In genomic region chr1:205749826-205750682, GRCh38 we compare ENCODE assay signal across 1 cellular context.
TF ChIP-seq lines count a peak whose summit lies in the region.

Gene NUCKS1 (minus strand): TSS chr1:205750182. CDS start chr1:205749973, 209 bp downstream.

TF ChIP-seq in HEK293, 187 proteins besides CTCF, POLR2A, EP300 and RAD21 (continued from another document and continues in another):
- no peak for TF ChIP-seq ELK4 (IDR thresholded peaks at IDR 0.05; ENCODE audit: borderline replicate concordance, low read depth, low read length)
- TF ChIP-seq TSHZ1 (tag by site-specific recombination; IDR thresholded peaks at IDR 0.05; ENCODE audit: borderline replicate concordance): 0 out of 2 replicates have a peak, but pooled peaks have one; percentile 57
- peak; percentile 60 for TF ChIP-seq ZBTB26 (tag by site-specific recombination; optimal IDR thresholded peaks at IDR 0.05)
- peak; percentile 78; the same call in 1 of the 2 replicates for TF ChIP-seq ZNF660 (tag by site-specific recombination; IDR thresholded peaks at IDR 0.05)
- TF ChIP-seq ZNF623 (tag by site-specific recombination; IDR thresholded peaks at IDR 0.05): peak; percentile 36; the same call in 1 of the 2 replicates
- TF ChIP-seq ZNF785 (tag by site-specific recombination; IDR thresholded peaks at IDR 0.05): 0 out of 2 replicates have a peak, but pooled peaks have one; percentile 4
- TF ChIP-seq BCL11B (tag by site-specific recombination; IDR thresholded peaks at IDR 0.05; ENCODE audit: low read depth): 0 out of 2 replicates have a peak, but pooled peaks have one; percentile 38
- TF ChIP-seq ZNF280C (tag by site-specific recombination; IDR thresholded peaks at IDR 0.05): no peak
- no peak for TF ChIP-seq ZNF514 (tag by site-specific recombination; IDR thresholded peaks at IDR 0.05)
- TF ChIP-seq ZSCAN5A (tag by site-specific recombination; IDR thresholded peaks at IDR 0.05): 0 out of 2 replicates have a peak, but pooled peaks have one; percentile 36
- no peak for TF ChIP-seq ZNF555 (tag by site-specific recombination; conservative IDR thresholded peaks at IDR 0.05)
- peak; percentile 88 for TF ChIP-seq YY2 (tag by site-specific recombination; IDR thresholded peaks at IDR 0.05)
- peak; percentile 95 for TF ChIP-seq ZNF561 (tag by site-specific recombination; IDR thresholded peaks at IDR 0.05; ENCODE audit: borderline replicate concordance)
- TF ChIP-seq ZNF239 (tag by site-specific recombination; IDR thresholded peaks at IDR 0.05): no peak
- no peak for TF ChIP-seq ZNF175 (tag by site-specific recombination; IDR thresholded peaks at IDR 0.05)
- TF ChIP-seq ZNF473 (tag by site-specific recombination; IDR thresholded peaks at IDR 0.05): no peak
- TF ChIP-seq ZNF518A (tag by site-specific recombination; conservative IDR thresholded peaks at IDR 0.05; ENCODE audit: low read depth): peak; percentile 90
- TF ChIP-seq ZNF37A (tag by site-specific recombination; IDR thresholded peaks at IDR 0.05): no peak
- peak; percentile 80; the same call in 1 of the 2 replicates for TF ChIP-seq GLI4 (tag by site-specific recombination; IDR thresholded peaks at IDR 0.05)
- peak; percentile 90 for TF ChIP-seq PATZ1 (tag by site-specific recombination; IDR thresholded peaks at IDR 0.05)
- TF ChIP-seq ZNF529 (tag by site-specific recombination; IDR thresholded peaks at IDR 0.05; ENCODE audit: insufficient replicate concordance): no peak
- peak; percentile 41; the same call in 1 of the 2 replicates for TF ChIP-seq BCL11A (tag by site-specific recombination; IDR thresholded peaks at IDR 0.05; ENCODE audit: low read depth)
- 0 out of 2 replicates have a peak, but pooled peaks have one; percentile 62 for TF ChIP-seq ZSCAN4 (tag by site-specific recombination; IDR thresholded peaks at IDR 0.05)
- peak; percentile 91 for TF ChIP-seq ZNF223 (tag by site-specific recombination; IDR thresholded peaks at IDR 0.05)
- no peak for TF ChIP-seq TCF7L2 (IDR thresholded peaks at IDR 0.05; ENCODE audit: borderline replicate concordance, low read depth, low read length)
- TF ChIP-seq ZNF837 (tag by site-specific recombination; IDR thresholded peaks at IDR 0.05): no peak
- no peak for TF ChIP-seq ZNF48 (tag by site-specific recombination; IDR thresholded peaks at IDR 0.05)
- no peak for TF ChIP-seq ZNF423 (tag by site-specific recombination; IDR thresholded peaks at IDR 0.05)
- no peak for TF ChIP-seq GLI2 (tag by site-specific recombination; IDR thresholded peaks at IDR 0.05; ENCODE audit: borderline replicate concordance, low read depth)
- TF ChIP-seq SP3 (tag by site-specific recombination; IDR thresholded peaks at IDR 0.05): peak; percentile 99
- peak; percentile 74; the same call in 1 of the 2 replicates for TF ChIP-seq ZNF580 (tag by site-specific recombination; IDR thresholded peaks at IDR 0.05)
- TF ChIP-seq MYNN (tag by site-specific recombination; IDR thresholded peaks at IDR 0.05; ENCODE audit: borderline replicate concordance): no peak
- no peak for TF ChIP-seq ZNF544 (tag by site-specific recombination; IDR thresholded peaks at IDR 0.05)
- no peak for TF ChIP-seq ZNF416 (tag by site-specific recombination; IDR thresholded peaks at IDR 0.05)
- peak; percentile 55 for TF ChIP-seq ZBTB8A (tag by site-specific recombination; IDR thresholded peaks at IDR 0.05)
- TF ChIP-seq ZBTB44 (tag by site-specific recombination; IDR thresholded peaks at IDR 0.05): 0 out of 2 replicates have a peak, but pooled peaks have one; percentile 30
- peak; percentile 75; the same call in 1 of the 2 replicates for TF ChIP-seq ZNF558 (tag by site-specific recombination; IDR thresholded peaks at IDR 0.05)
- no peak for TF ChIP-seq HOXC10 (CRISPR knock-in tag; IDR thresholded peaks at IDR 0.05)
- TF ChIP-seq ZNF677 (tag by site-specific recombination; IDR thresholded peaks at IDR 0.05): no peak
- TF ChIP-seq ZNF791 (tag by site-specific recombination; IDR thresholded peaks at IDR 0.05): no peak
